10 cellular contexts compared by ENCODE assay signal in genomic region chr3:184377882-184378445, GRCh38. TPM values are rescaled to one million over a fixed set of nuclear protein-coding genes. Genes with fewer than 3 reads are reported as not detected.
DNase-seq lines count a peak whose midpoint lies in the region; ATAC-seq and TF ChIP-seq lines count a peak whose summit lies in the region.
"Had no signal": no experiment of that assay in that cellular context is flagged by ENCODE, and none has a peak within 500 bp of the region (broad histone marks: within the 10 kb centered on the region; RNA-seq: fewer than 3 reads in every experiment).

Gene THPO (minus strand): TSS chr3:184378207. CDS start chr3:184376259, 1,948 bp downstream.

- H3K9me3 ChIP-seq in OCI-LY3 (ENCODE audit: insufficient read depth, low read length) (no peaks in the 10 kb centered on the region), left ventricle myocardium inferior (replicated peaks) (no peaks in the 10 kb centered on the region)

- intact Hi-C loops in left ventricle myocardium inferior (cut with micrococcal nuclease), result no loop called here
- intact Hi-C loops in posterior vena cava (cut with DNase I), result loop anchor here in 1 of 2 donors (10.0 kb wide), 1 partner anchor 157 kb away; no protein-coding TSS in a partner anchor

- H3K9ac ChIP-seq in OCI-LY3 (ENCODE audit: low read length), result peak within 1 kb of the TSS; percentile 20; the same call in 1 of the 2 replicates

- no peaks in the 10 kb centered on the region for H3K79me2 ChIP-seq in OCI-LY3 (ENCODE audit: low read length)

- H3K36me3 ChIP-seq in OCI-LY3 (replicated peaks; ENCODE audit: low read depth, low read length) (no peaks in the 10 kb centered on the region), left ventricle myocardium inferior (no peaks in the 10 kb centered on the region)

- H3K4me1 Mint-ChIP-seq in HFFc6 (ENCODE audit: low read depth), result peaks cover 14% of the 10 kb centered on the region

- H3K27me3 Mint-ChIP-seq in HFFc6 (ENCODE audit: insufficient read depth), result peaks cover 45% of the 10 kb centered on the region

- ATAC-seq in GM18870 (IDR thresholded peaks at IDR 0.05; ENCODE audit: unreplicated experiment) (no peak), GM21390 (IDR thresholded peaks at IDR 0.05; ENCODE audit: unreplicated experiment) (no peak)

- H3K4me1 ChIP-seq in OCI-LY3 (ENCODE audit: low read length), result no peaks in the 10 kb centered on the region
- H3K4me1 ChIP-seq in left ventricle myocardium inferior, result peaks cover 39% of the 10 kb centered on the region

- no peaks in the 10 kb centered on the region for H3K9me3 Mint-ChIP-seq in HFFc6

- no peak within 1 kb of the TSS for H3K27ac Mint-ChIP-seq in HFFc6

- H3K4me3 Mint-ChIP-seq in HFFc6, result no peak within 1 kb of the TSS

- no peak for TF ChIP-seq CTCF in OCI-LY3 (IDR thresholded peaks at IDR 0.05; ENCODE audit: low read depth, low read length)
- no peak for TF ChIP-seq CTCF in left ventricle myocardium inferior (IDR thresholded peaks at IDR 0.05; ENCODE audit: borderline replicate concordance)
- TF ChIP-seq CTCF in HFFc6 (IDR thresholded peaks at IDR 0.05), result no peak

- peak within 1 kb of the TSS; percentile 53 for H3K4me3 ChIP-seq in OCI-LY3 (ENCODE audit: low read length)
- H3K4me3 ChIP-seq in left ventricle myocardium inferior, result peak within 1 kb of the TSS; percentile 69

- H3K27me3 ChIP-seq in OCI-LY3 (ENCODE audit: low read depth, low read length) (peaks cover 3% of the 10 kb centered on the region; the same call in 1 of the 2 replicates), left ventricle myocardium inferior (ENCODE audit: low read depth) (peaks cover 89% of the 10 kb centered on the region)

- peak within 1 kb of the TSS; percentile 59; the same call in 1 of the 2 replicates for H2AFZ ChIP-seq in OCI-LY3 (ENCODE audit: low read depth, low read length)

- H3K27ac ChIP-seq in OCI-LY3 (ENCODE audit: low read length) (no peak within 1 kb of the TSS), left ventricle myocardium inferior (replicated peaks) (peak within 1 kb of the TSS; percentile 78)

- H3K4me2 ChIP-seq in OCI-LY3 (ENCODE audit: low read length), result peak within 1 kb of the TSS; percentile 28

- DNase-seq in DMS53 (lab: John Stamatoyannopoulos, UW), result peak; percentile 73
- DNase-seq in left ventricle myocardium inferior, result no peak
- DNase-seq in posterior vena cava (ENCODE audit: low spot score), result peak; percentile 89
- DNase-seq in GM19238 (ENCODE audit: insufficient read length, low spot score), result no peak
- no peak for DNase-seq in HFFc6
- DNase-seq: EL had no signal

- no peaks in the 10 kb centered on the region for H4K20me1 ChIP-seq in OCI-LY3 (ENCODE audit: insufficient read depth, low read length)

- H3K36me3 Mint-ChIP-seq in HFFc6 (ENCODE audit: low read depth), result no peaks in the 10 kb centered on the region

RNA-seq across cellular contexts. Expression of gene THPO, which starts in this region (rescaled TPM):
- total RNA-seq in left ventricle myocardium inferior, result 0.11 TPM
- 1 to 10 TPM in 1 of 2 donors, under 1 TPM in 1; 0.71 to 1.1 TPM for total RNA-seq in posterior vena cava
- not detected for total RNA-seq in HFFc6 (2021; fragmentation: NEBNext Ultra II Directional; extraction: Animal tissue kit (Norgen Biotek cat#: 25700))
- total RNA-seq: HT1080 had no signal

Comparison
In these comparisons a context has a peak if more than half of its experiments do, and no peak if none do; other contexts are left out.
1. DNase-seq: peak in DMS53 (single experiment) and posterior vena cava (single experiment); none in left ventricle myocardium inferior (single experiment), GM19238 (single experiment) and HFFc6 (single experiment).